8 cellular contexts compared by ENCODE assay signal in the genomic region with DNA sequence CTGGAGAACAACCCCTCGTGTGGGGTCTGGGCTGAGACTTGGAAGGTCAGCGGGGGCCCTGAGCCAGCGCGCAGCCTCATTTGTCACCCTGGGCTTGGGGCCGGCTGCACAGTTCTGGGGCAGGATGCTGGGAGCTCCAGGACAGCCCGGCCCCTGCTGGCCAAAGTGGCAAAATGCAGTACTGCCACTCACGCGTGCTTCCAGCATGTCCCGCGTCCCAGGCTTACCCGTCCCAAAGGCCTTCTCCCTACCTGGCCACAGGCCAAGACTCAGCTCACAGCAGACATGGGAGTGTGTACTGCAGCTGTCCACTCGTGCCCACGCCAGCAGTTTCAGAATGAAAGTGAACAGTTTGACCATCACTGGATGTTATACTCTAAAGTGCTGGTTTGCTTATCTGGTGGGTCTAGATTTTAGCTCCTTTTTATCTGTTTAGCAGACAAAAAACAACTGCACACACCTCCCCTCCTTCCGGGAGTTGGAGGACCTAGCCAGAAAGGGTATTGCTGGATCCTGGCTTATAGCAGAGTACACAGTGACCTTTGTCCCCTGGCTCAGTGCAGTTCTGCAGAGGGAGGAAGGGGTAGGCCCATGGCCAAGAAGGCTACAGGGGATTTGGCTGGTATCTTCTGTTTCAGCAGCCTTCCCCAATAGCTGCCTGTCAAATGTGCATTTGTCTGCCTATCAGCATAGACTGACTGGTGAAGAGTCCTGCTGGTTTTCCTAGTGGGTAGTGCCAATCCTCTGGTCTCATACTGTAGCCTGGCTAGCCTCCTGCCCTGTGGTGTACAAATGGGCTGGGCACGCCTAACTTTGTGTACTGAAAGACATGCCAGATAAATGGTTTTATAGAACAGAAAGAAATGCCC. TPM values are rescaled to one million over a fixed set of nuclear protein-coding genes. Genes with fewer than 3 reads are reported as not detected.
DNase-seq lines count a peak whose midpoint lies in the region; ATAC-seq and TF ChIP-seq lines count a peak whose summit lies in the region.

No MANE protein-coding gene starts in this region.

- no peak for TF ChIP-seq POLR2A in lower leg skin (IDR thresholded peaks at IDR 0.05)

- DNase-seq in CMK (ENCODE audit: low read depth) (peak; percentile 27), NCI-H1092 treated with DMSO at 0.1 percent for 48 hours (lab: John Stamatoyannopoulos, UW) (peak; percentile 39), dorsolateral prefrontal cortex (peak; percentile 88 to 94 (median 92)), lower leg skin (ENCODE audit: low spot score in 2 of 2) (peak; percentile 62 to 96)
- peak; percentile 18 to 23 for DNase-seq in activated CD4-positive, alpha-beta T cell treated with anti-CD3 and anti-CD28 coated beads, Interleukin-2, amount 50 U/mL, for 4 hours
- peak; percentile 40 to 54 for DNase-seq in stimulated activated CD4-positive, alpha-beta T cell treated with anti-CD3 and anti-CD28 coated beads, Interleukin-2, amount 100 ng/mL, for 48 hours

- peak; percentile 53 to 93 (median 85) for TF ChIP-seq CTCF in dorsolateral prefrontal cortex (IDR thresholded peaks at IDR 0.05 in 54 of 56, conservative IDR thresholded peaks at IDR 0.05 in 2 of 56; ENCODE audit: low read depth in 1 of 56, partially characterized antibody in 56 of 56)
- TF ChIP-seq CTCF in lower leg skin (IDR thresholded peaks at IDR 0.05): no peak

- no peaks in the 10 kb centered on the region for H3K27me3 ChIP-seq in dorsolateral prefrontal cortex

- ATAC-seq in GM21619 (IDR thresholded peaks at IDR 0.05; ENCODE audit: unreplicated experiment) (peak; percentile 80), GM18520 (IDR thresholded peaks at IDR 0.05; ENCODE audit: unreplicated experiment) (no peak)

- intact Hi-C loops in dorsolateral prefrontal cortex (cut with DNase I): loop anchor here (5.0 kb wide), 2 partner anchors 53 to 107 kb away; a partner anchor contains a TSS
- intact Hi-C loops in lower leg skin (cut with DNase I; ENCODE audit: low total_unique reads): no loop called here

- peak overlapping the region; percentile 42 to 100 (median 94) for H3K27ac ChIP-seq in dorsolateral prefrontal cortex

- H3K4me3 ChIP-seq in dorsolateral prefrontal cortex: peak overlapping the region in 43 of 59 donors; percentile 0 to 46 (median 21)
- H3K4me3 ChIP-seq in lower leg skin (ENCODE audit: low read depth, poor library complexity, severe bottlenecking): no peak overlapping the region

- WGBS in lower leg skin, 2 donors: 11 to 34% methylated on average over 10 to 11 of the region's 15 CpGs

RNA-seq across cellular contexts. Expression of a gene that starts 23.2 kb away (rescaled TPM):
- total RNA-seq in dorsolateral prefrontal cortex (100 to 1,000 TPM in 31 of 120 experiments, 10 to 100 TPM in 89; 63.9 to 128 (median 92.9) TPM), lower leg skin (100 to 1,000 TPM; 142 to 304 (median 187) TPM)

RNA-seq across cellular contexts. Expression of a gene that starts 54.5 kb away (rescaled TPM):
- total RNA-seq in dorsolateral prefrontal cortex (100 to 1,000 TPM in 69 of 120 experiments, 10 to 100 TPM in 51; 66.3 to 147 (median 103) TPM), lower leg skin (10 to 100 TPM; 32.0 to 51.0 (median 41.1) TPM)

Comparison
In these comparisons a context has a peak if more than half of its experiments do, and no peak if none do; other contexts are left out.
1. DNase-seq: peak in every context shown above with its lines; median percentile 92 in dorsolateral prefrontal cortex; 79 in lower leg skin; 47 in stimulated activated CD4-positive, alpha-beta T cell treated with anti-CD3 and anti-CD28 coated beads, Interleukin-2, amount 100 ng/mL, for 48 hours; 39 in NCI-H1092 treated with DMSO at 0.1 percent for 48 hours; 27 in CMK; 20 in activated CD4-positive, alpha-beta T cell treated with anti-CD3 and anti-CD28 coated beads, Interleukin-2, amount 50 U/mL, for 4 hours.
2. CTCF ChIP-seq: peak in dorsolateral prefrontal cortex (56 of 56); none in lower leg skin (0 of 3).